1 cellular context compared by ENCODE assay signal in genomic region chr6:111739257-111739696, GRCh38.
TF ChIP-seq lines count a peak whose summit lies in the region.

No MANE protein-coding gene starts in this region.

TF ChIP-seq in WTC11, 78 proteins besides CTCF, POLR2A, EP300 and RAD21 (continued from another document):
- TF ChIP-seq ZNF281 (CRISPR knock-in tag; IDR thresholded peaks at IDR 0.05): no peak
- no peak for TF ChIP-seq FOXK1 (CRISPR knock-in tag; IDR thresholded peaks at IDR 0.05)
- no peak for TF ChIP-seq ATF3 (CRISPR knock-in tag; conservative IDR thresholded peaks at IDR 0.05)
- TF ChIP-seq MAX (CRISPR knock-in tag; IDR thresholded peaks at IDR 0.05): no peak
- TF ChIP-seq RORB (CRISPR knock-in tag; IDR thresholded peaks at IDR 0.05): no peak
- no peak for TF ChIP-seq RELA (CRISPR knock-in tag; IDR thresholded peaks at IDR 0.05; ENCODE audit: borderline replicate concordance)
- TF ChIP-seq NFE2L1 (CRISPR knock-in tag; IDR thresholded peaks at IDR 0.05): no peak
